Comparison of ENCODE assay signal across 1 cellular context in genomic region chr3:71064976-71065763, GRCh38.
TF ChIP-seq lines count a peak whose summit lies in the region.

No MANE protein-coding gene starts in this region.

TF ChIP-seq in K562, 482 proteins besides CTCF, POLR2A, EP300 and RAD21 (continued from another document):
- TF ChIP-seq TFAP4 (CRISPR knock-in tag; IDR thresholded peaks at IDR 0.05; ENCODE audit: borderline replicate concordance), result peak; percentile 17; the same call in 1 of the 2 replicates
- peak; percentile 28 for TF ChIP-seq CCNT2 (IDR thresholded peaks at IDR 0.05; ENCODE audit: borderline replicate concordance, extremely low read depth, insufficient read length, low read depth, low read length)
- peak in 1 of 2 experiments; percentile 46; a peak in 1 of 4 replicates for TF ChIP-seq UBTF (IDR thresholded peaks at IDR 0.05; ENCODE audit: borderline replicate concordance in 1 of 2, low read depth in 2 of 2, low read length in 2 of 2)
